Comparison of ENCODE assay signal across 21 cellular contexts in genomic region chr9:16701347-16701746, GRCh38.
A peak's percentile ranks its signal among the peaks of the same experiment; 100 is the strongest.
DNase-seq lines count a peak whose midpoint lies in the region; ATAC-seq, FAIRE-seq and TF ChIP-seq lines count a peak whose summit lies in the region.
"Had no signal": no experiment of that assay in that cellular context is flagged by ENCODE, and none has a peak within 500 bp of the region (broad histone marks: within the 10 kb centered on the region; RNA-seq: fewer than 3 reads in every experiment).

No MANE protein-coding gene starts in this region.

- TF ChIP-seq POLR2A in endothelial cell of umbilical vein (IDR thresholded peaks at IDR 0.05; ENCODE audit: low read depth, low read length) (no peak), sigmoid colon (IDR thresholded peaks at IDR 0.05) (no peak), H54 (IDR thresholded peaks at IDR 0.05; ENCODE audit: low read depth, low read length) (no peak)

- H3K27me3 ChIP-seq in SK-N-SH (ENCODE audit: insufficient read depth) (no peaks in the 10 kb centered on the region), endothelial cell of umbilical vein (ENCODE audit: control insufficient read depth in 2 of 2, insufficient read depth in 2 of 2, low read length in 2 of 2) (no peaks in the 10 kb centered on the region), sigmoid colon (no peaks in the 10 kb centered on the region)
- no peaks in the 10 kb centered on the region for H3K27me3 ChIP-seq in naive thymus-derived CD4-positive, alpha-beta T cell (ENCODE audit: control insufficient read depth in 2 of 2, insufficient read depth in 2 of 2, low read length in 2 of 2)

- TF ChIP-seq RAD21 in SK-N-SH (IDR thresholded peaks at IDR 0.05; ENCODE audit: low read length) = no peak

- H2AFZ ChIP-seq in SK-N-SH (ENCODE audit: low read depth) = no peak overlapping the region
- no peak overlapping the region for H2AFZ ChIP-seq in endothelial cell of umbilical vein (ENCODE audit: low read depth, low read length)

- H3K9me3 ChIP-seq in SK-N-SH = no peaks in the 10 kb centered on the region
- no peaks in the 10 kb centered on the region for H3K9me3 ChIP-seq in endothelial cell of umbilical vein (replicated peaks; ENCODE audit: control insufficient read depth, insufficient read depth, low read length)
- no peaks in the 10 kb centered on the region for H3K9me3 ChIP-seq in sigmoid colon
- H3K9me3 ChIP-seq in naive thymus-derived CD4-positive, alpha-beta T cell (ENCODE audit: control insufficient read depth in 2 of 3, low read length in 3 of 3) = no peaks in the 10 kb centered on the region

- no peak overlapping the region for H3K9ac ChIP-seq in SK-N-SH
- no peak overlapping the region for H3K9ac ChIP-seq in endothelial cell of umbilical vein (replicated peaks; ENCODE audit: extremely low read depth, insufficient read depth, low read length)

- H4K20me1 ChIP-seq in SK-N-SH (ENCODE audit: insufficient read depth) (no peaks in the 10 kb centered on the region), endothelial cell of umbilical vein (replicated peaks; ENCODE audit: control insufficient read depth, extremely low read depth, insufficient read depth, low read length) (no peaks in the 10 kb centered on the region)

- no peaks in the 10 kb centered on the region for H3K9me1 ChIP-seq in endothelial cell of umbilical vein (replicated peaks; ENCODE audit: control insufficient read depth, extremely low read depth, insufficient read depth, low read length)

- H3K36me3 ChIP-seq in SK-N-SH (replicated peaks in 1 of 2; ENCODE audit: control insufficient read depth in 1 of 2, insufficient read depth in 2 of 2, low read length in 1 of 2) = peaks cover 0 to 7% of the 10 kb centered on the region in 2 experiments
- no peaks in the 10 kb centered on the region for H3K36me3 ChIP-seq in endothelial cell of umbilical vein (ENCODE audit: control insufficient read depth in 2 of 2, extremely low read depth in 1 of 2, insufficient read depth in 2 of 2, low read length in 2 of 2)
- no peaks in the 10 kb centered on the region for H3K36me3 ChIP-seq in sigmoid colon
- no peaks in the 10 kb centered on the region for H3K36me3 ChIP-seq in naive thymus-derived CD4-positive, alpha-beta T cell (ENCODE audit: control insufficient read depth in 2 of 3, insufficient read depth in 3 of 3, low read length in 3 of 3)

- H3F3A ChIP-seq in SK-N-SH (replicated peaks; ENCODE audit: insufficient read depth) = peaks cover 37% of the 10 kb centered on the region

- no peaks in the 10 kb centered on the region for H3K9me2 ChIP-seq in SK-N-SH

- TF ChIP-seq CTCF in SK-N-SH (IDR thresholded peaks at IDR 0.05) (no peak), endothelial cell of umbilical vein (IDR thresholded peaks at IDR 0.05; ENCODE audit: extremely low read depth in 1 of 2, insufficient read depth in 1 of 2, low read depth in 1 of 2, low read length in 2 of 2) (no peak), sigmoid colon (IDR thresholded peaks at IDR 0.05) (no peak)

- H3K27me3 Mint-ChIP-seq in naive thymus-derived CD4-positive, alpha-beta T cell = no peaks in the 10 kb centered on the region
- H3K27me3 Mint-ChIP-seq: CD4-positive, CD25-positive, alpha-beta regulatory T cell had no signal

- peaks cover 0 to 5% (median 0%) of the 10 kb centered on the region in 11 donors for H3K9me3 Mint-ChIP-seq in naive thymus-derived CD4-positive, alpha-beta T cell

- H3K4me1 Mint-ChIP-seq in naive thymus-derived CD4-positive, alpha-beta T cell = no peaks in the 10 kb centered on the region
- H3K4me1 Mint-ChIP-seq: CD4-positive, CD25-positive, alpha-beta regulatory T cell had no signal

- intact Hi-C loops in endothelial cell of umbilical vein (cut with micrococcal nuclease) = no loop called here
- intact Hi-C loops in sigmoid colon (cut with DNase I) = loop anchor here (5.0 kb wide), 1 partner anchor 34 kb away; no protein-coding TSS in a partner anchor
- intact Hi-C loops in naive thymus-derived CD4-positive, alpha-beta T cell (cut with micrococcal nuclease) = no loop called here

- H3K4me1 ChIP-seq in SK-N-SH (ENCODE audit: control insufficient read depth in 1 of 2, insufficient read depth in 2 of 2, low read depth in 1 of 2, low read length in 1 of 2) = peaks cover 3 to 26% of the 10 kb centered on the region in 2 experiments; a peak in 3 of 4 replicates
- peaks cover 32% of the 10 kb centered on the region for H3K4me1 ChIP-seq in endothelial cell of umbilical vein (ENCODE audit: control insufficient read depth, extremely low read depth, insufficient read depth, low read length)
- H3K4me1 ChIP-seq in sigmoid colon = peaks cover 0 to 67% (median 55%) of the 10 kb centered on the region in 4 donors
- no peaks in the 10 kb centered on the region for H3K4me1 ChIP-seq in naive thymus-derived CD4-positive, alpha-beta T cell (ENCODE audit: control insufficient read depth in 2 of 2, insufficient read depth in 2 of 2, low read length in 2 of 2)

- ATAC-seq in SK-N-SH treated with all-trans-retinoic acid at 6 μM for 48 hours (no peak), GM19351 (IDR thresholded peaks at IDR 0.05; ENCODE audit: unreplicated experiment) (no peak)
- ATAC-seq in naive thymus-derived CD4-positive, alpha-beta T cell = no peak
- ATAC-seq: HCT116 had no signal

- TF ChIP-seq EP300 in SK-N-SH (IDR thresholded peaks at IDR 0.05; ENCODE audit: borderline replicate concordance in 1 of 2, low read depth in 1 of 2, low read length in 1 of 2) (no peak), sigmoid colon (IDR thresholded peaks at IDR 0.05) (no peak)

- H3K36me3 Mint-ChIP-seq in naive thymus-derived CD4-positive, alpha-beta T cell = no peaks in the 10 kb centered on the region
- H3K36me3 Mint-ChIP-seq: CD4-positive, CD25-positive, alpha-beta regulatory T cell had no signal

- no peak overlapping the region for H3K27ac Mint-ChIP-seq in naive thymus-derived CD4-positive, alpha-beta T cell
- H3K27ac Mint-ChIP-seq: CD4-positive, CD25-positive, alpha-beta regulatory T cell had no signal

- no peak overlapping the region for H3K4me3 Mint-ChIP-seq in naive thymus-derived CD4-positive, alpha-beta T cell
- H3K4me3 Mint-ChIP-seq: CD4-positive, CD25-positive, alpha-beta regulatory T cell had no signal

- peak overlapping the region in 1 of 2 experiments; percentile 98; a peak in 1 of 4 replicates for H3K27ac ChIP-seq in SK-N-SH (ENCODE audit: low read depth in 2 of 2, low read length in 1 of 2)
- no peak overlapping the region for H3K27ac ChIP-seq in endothelial cell of umbilical vein (ENCODE audit: insufficient read depth, low read depth, low read length)
- peak overlapping the region; percentile 1 to 92 (median 66) for H3K27ac ChIP-seq in sigmoid colon
- no peak overlapping the region for H3K27ac ChIP-seq in naive thymus-derived CD4-positive, alpha-beta T cell (ENCODE audit: low read depth, low read length)
- H3K27ac ChIP-seq: HL-60 had no signal

- FAIRE-seq in endothelial cell of umbilical vein (lab: Jason Lieb, UNC) (no peak), H54 (lab: Jason Lieb, UNC) (no peak)
- FAIRE-seq: H1, RCC 7860 had no signal

- peaks cover 65% of the 10 kb centered on the region for H3K79me2 ChIP-seq in SK-N-SH (ENCODE audit: insufficient read depth)
- H3K79me2 ChIP-seq in endothelial cell of umbilical vein (ENCODE audit: control insufficient read depth, insufficient read depth, low read length) = peaks cover 61% of the 10 kb centered on the region

- CTCF ChIA-PET in SK-N-SH (lab: Yijun Ruan, JAX) (no interaction called here), endothelial cell of umbilical vein (lab: Charles Lee) (no interaction called here)
- CTCF ChIA-PET in naive thymus-derived CD4-positive, alpha-beta T cell (lab: Charles Lee) = no interaction called here

- no TSS peak for BruUV-seq in endothelial cell of umbilical vein (replicated peaks; lab: Mats Ljungman, UMichigan)

- dilution Hi-C loops in endothelial cell of umbilical vein (cut with MboI; ENCODE audit: extremely low pct_ligation_motif_present, low sequenced_read_pairs) = no loop called here

- H3K4me3 ChIP-seq in SK-N-SH (ENCODE audit: low read depth in 2 of 2, low read length in 1 of 2) = no peak overlapping the region
- H3K4me3 ChIP-seq in endothelial cell of umbilical vein (replicated peaks in 1 of 3; ENCODE audit: insufficient read depth in 1 of 3, low read depth in 1 of 3, low read length in 3 of 3) = no peak overlapping the region
- no peak overlapping the region for H3K4me3 ChIP-seq in sigmoid colon
- no peak overlapping the region for H3K4me3 ChIP-seq in naive thymus-derived CD4-positive, alpha-beta T cell (ENCODE audit: low read length)

- 41% methylated on average over 2 of the region's 2 CpGs for WGBS in SK-N-SH (ENCODE audit: low lambda C conversion rate)
- 19 to 52% methylated on average over 2 of the region's 2 CpGs for WGBS in sigmoid colon, 2 donors

- peak overlapping the region; percentile 10; the same call in 1 of the 2 replicates for H3K4me2 ChIP-seq in SK-N-SH
- peak overlapping the region; percentile 99 for H3K4me2 ChIP-seq in endothelial cell of umbilical vein (ENCODE audit: insufficient read depth, low read length)

- DNase-seq in SK-N-SH (no peak), endothelial cell of umbilical vein (ENCODE audit: low read depth, low spot score) (no peak), sigmoid colon (no peak), H54 (ENCODE audit: insufficient read length, low spot score) (no peak)
- no peak for DNase-seq in naive thymus-derived CD4-positive, alpha-beta T cell
- DNase-seq: 8988T; CD4-positive, CD25-positive, alpha-beta regulatory T cell; NCI-H1092 treated with DMSO at 0.1 percent for 48 hours; NCI-H1436; NCI-H187; NCI-H2081 treated with DMSO at 0.1 percent for 48 hours; NCI-H2171; NCI-H226; NCI-H510A; NCI-H69 had no signal

- POLR2A ChIA-PET in SK-N-SH (lab: Yijun Ruan, JAX) (no interaction called here), endothelial cell of umbilical vein (lab: Charles Lee) (no interaction called here)
- POLR2A ChIA-PET in naive thymus-derived CD4-positive, alpha-beta T cell (lab: Charles Lee) = no interaction called here

TF ChIP-seq in SK-N-SH, 30 proteins besides CTCF, POLR2A, EP300 and RAD21 (continues in another document):
- TF ChIP-seq FOXJ3 (CRISPR knock-in tag; IDR thresholded peaks at IDR 0.05) = no peak
- no peak for TF ChIP-seq NFIC (IDR thresholded peaks at IDR 0.05; ENCODE audit: borderline replicate concordance)

TF ChIP-seq in SK-N-SH treated with all-trans-retinoic acid at 6 μM for 48 hours, 23 proteins besides CTCF, POLR2A, EP300 and RAD21:
- TF ChIP-seq OSR1 (CRISPR knock-in tag; IDR thresholded peaks at IDR 0.05) = no peak
- no peak for TF ChIP-seq ISL1 (CRISPR knock-in tag; IDR thresholded peaks at IDR 0.05)
- no peak for TF ChIP-seq ZNF70 (CRISPR knock-in tag; IDR thresholded peaks at IDR 0.05)

TF ChIP-seq in endothelial cell of umbilical vein, 7 proteins besides CTCF, POLR2A, EP300 and RAD21 (continues in another document):
- no peak for TF ChIP-seq EZH2 (IDR thresholded peaks at IDR 0.05; ENCODE audit: borderline replicate concordance, low read depth, low read length, severe bottlenecking)
- TF ChIP-seq, protein P1, sequence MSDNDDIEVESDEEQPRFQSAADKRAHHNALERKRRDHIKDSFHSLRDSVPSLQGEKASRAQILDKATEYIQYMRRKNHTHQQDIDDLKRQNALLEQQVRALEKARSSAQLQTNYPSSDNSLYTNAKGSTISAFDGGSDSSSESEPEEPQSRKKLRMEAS (IDR thresholded peaks at IDR 0.05; ENCODE audit: insufficient read depth, insufficient read length) = no peak
- no peak for TF ChIP-seq MYC (IDR thresholded peaks at IDR 0.05; ENCODE audit: low read depth, low read length)
- no peak for TF ChIP-seq FOS (IDR thresholded peaks at IDR 0.05; ENCODE audit: borderline replicate concordance, insufficient read depth, low read length)

Comparison
In these comparisons a context has a peak if more than half of its experiments do, and no peak if none do; other contexts are left out.
1. H3K27ac ChIP-seq: peak in sigmoid colon (4 of 4); none in endothelial cell of umbilical vein (single experiment) and naive thymus-derived CD4-positive, alpha-beta T cell (single experiment).